8 cellular contexts compared by ENCODE assay signal in the genomic region with DNA sequence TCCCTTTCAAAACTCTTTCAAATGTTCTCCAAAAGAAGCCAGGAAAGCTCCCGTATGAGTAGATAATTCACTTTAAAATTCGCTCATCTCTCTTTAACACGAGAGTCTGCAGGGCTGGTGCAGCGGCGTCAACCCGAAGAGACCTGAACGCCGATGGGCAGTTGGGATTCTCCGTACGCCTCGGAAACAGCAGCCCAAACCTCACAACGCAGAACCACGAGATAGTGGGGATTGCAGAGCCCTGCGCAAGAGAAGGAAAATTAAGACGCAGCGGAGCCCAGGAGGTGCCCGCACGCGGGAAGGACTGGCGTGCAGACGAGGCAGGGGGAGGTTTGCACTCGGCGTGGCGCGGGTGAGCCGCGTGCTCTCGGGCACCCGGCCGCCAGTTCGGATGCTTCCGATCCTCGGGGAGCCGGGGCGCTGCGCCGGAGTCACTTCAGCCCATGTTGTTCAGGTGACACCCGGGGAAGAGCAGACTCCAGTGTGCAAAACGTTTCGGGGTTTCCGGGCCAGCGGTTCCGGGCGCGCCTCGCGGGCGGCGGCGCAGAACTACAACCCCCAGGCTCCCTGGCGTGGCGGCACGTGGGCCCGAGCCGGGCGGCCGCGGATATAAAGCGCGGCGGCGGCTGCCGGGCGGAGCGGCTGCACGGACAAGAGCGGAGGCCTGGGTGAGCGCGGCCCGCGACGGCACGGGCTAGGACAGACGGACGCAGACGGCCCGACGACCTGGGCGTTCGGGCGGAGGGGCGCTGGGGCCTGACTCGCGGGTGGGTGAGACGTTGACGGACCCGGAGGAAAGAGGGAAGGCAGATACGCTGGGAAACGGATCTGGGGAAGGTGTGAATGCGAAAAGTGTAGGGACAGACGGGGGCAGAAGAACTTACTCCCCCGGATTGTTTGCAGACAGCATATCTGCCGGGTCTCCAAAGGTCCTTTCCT. TPM values are rescaled to one million over a fixed set of nuclear protein-coding genes. Genes with fewer than 3 reads are reported as not detected.
A peak's percentile ranks its signal among the peaks of the same experiment; 100 is the strongest.
DNase-seq lines count a peak whose midpoint lies in the region; ATAC-seq, FAIRE-seq and TF ChIP-seq lines count a peak whose summit lies in the region.

A gene with protein sequence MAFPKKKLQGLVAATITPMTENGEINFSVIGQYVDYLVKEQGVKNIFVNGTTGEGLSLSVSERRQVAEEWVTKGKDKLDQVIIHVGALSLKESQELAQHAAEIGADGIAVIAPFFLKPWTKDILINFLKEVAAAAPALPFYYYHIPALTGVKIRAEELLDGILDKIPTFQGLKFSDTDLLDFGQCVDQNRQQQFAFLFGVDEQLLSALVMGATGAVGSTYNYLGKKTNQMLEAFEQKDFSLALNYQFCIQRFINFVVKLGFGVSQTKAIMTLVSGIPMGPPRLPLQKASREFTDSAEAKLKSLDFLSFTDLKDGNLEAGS (plus strand): TSS at position 636 of the 939 bp plus-strand sequence. CDS start 4,599 bp downstream, outside the sequence.

- CTCF ChIA-PET in WTC11 (lab: Charles Lee), result interaction anchor here (0.6 to 12.0 kb wide), 2 partner anchors 20 to 190 kb away, joined by 5 to 669 read pairs; a partner anchor contains a TSS

- peak within 1 kb of the TSS; percentile 71 for H3K9ac ChIP-seq in keratinocyte (ENCODE audit: control insufficient read depth, extremely low read depth, insufficient read depth, low read length)

- peak within 1 kb of the TSS; percentile 93 for H2AFZ ChIP-seq in keratinocyte (ENCODE audit: control insufficient read depth, low read length)

- H3K4me3 ChIP-seq in cardiac fibroblast (replicated peaks in 1 of 2; ENCODE audit: low read depth in 2 of 2, low read length in 2 of 2), result peak within 1 kb of the TSS; percentile 59 to 69
- peak within 1 kb of the TSS; percentile 50 to 78 (median 73) for H3K4me3 ChIP-seq in keratinocyte (ENCODE audit: control insufficient read depth in 2 of 3, extremely low read depth in 1 of 3, insufficient read depth in 2 of 3, low read depth in 1 of 3, low read length in 3 of 3)

- peaks cover 7% of the 10 kb centered on the region for H3K27me3 ChIP-seq in keratinocyte (ENCODE audit: control insufficient read depth, extremely low read depth, insufficient read depth, low read length)

- H4K20me1 ChIP-seq in keratinocyte (ENCODE audit: control insufficient read depth, extremely low read depth, insufficient read depth, low read length), result no peaks in the 10 kb centered on the region

- H3K79me2 ChIP-seq in keratinocyte (ENCODE audit: control insufficient read depth, insufficient read depth, low read length), result no peaks in the 10 kb centered on the region

- peak within 1 kb of the TSS; percentile 98 for H3K4me2 ChIP-seq in keratinocyte (ENCODE audit: control insufficient read depth, extremely low read depth, insufficient read depth, low read depth, low read length)

- no peaks in the 10 kb centered on the region for H3K36me3 Mint-ChIP-seq in WTC11

- FAIRE-seq in keratinocyte (lab: Jason Lieb, UNC), result no peak

- dilution Hi-C loops in keratinocyte (cut with MboI; ENCODE audit: extremely low pct_ligation_motif_present, low sequenced_read_pairs), result loop anchor here (25.0 kb wide), 1 partner anchor 202 kb away; a partner anchor contains a TSS

- H3K27me3 Mint-ChIP-seq in WTC11 (ENCODE audit: low read depth), result peaks cover 65% of the 10 kb centered on the region

- no peaks in the 10 kb centered on the region for H3K36me3 ChIP-seq in keratinocyte (ENCODE audit: control insufficient read depth in 2 of 2, extremely low read depth in 1 of 2, insufficient read depth in 2 of 2, low read length in 2 of 2)

- H3K4me3 Mint-ChIP-seq in WTC11, result peak within 1 kb of the TSS; percentile 85

- POLR2A ChIA-PET in WTC11 (lab: Charles Lee), result no interaction called here

- H3K27ac ChIP-seq in keratinocyte (ENCODE audit: control insufficient read depth, insufficient read depth, low read length), result no peak within 1 kb of the TSS

- TF ChIP-seq CTCF in WTC11 (IDR thresholded peaks at IDR 0.05), result no peak
- no peak for TF ChIP-seq CTCF in cardiac fibroblast (IDR thresholded peaks at IDR 0.05; ENCODE audit: low read depth, low read length)
- no peak for TF ChIP-seq CTCF in keratinocyte (optimal IDR thresholded peaks at IDR 0.05 in 1 of 3, IDR thresholded peaks at IDR 0.05 in 1 of 3, conservative IDR thresholded peaks at IDR 0.05 in 1 of 3; ENCODE audit: extremely low read depth in 1 of 3, insufficient read depth in 2 of 3, low read length in 3 of 3)

- peaks cover 9% of the 10 kb centered on the region for H3K4me1 ChIP-seq in keratinocyte (ENCODE audit: control insufficient read depth, extremely low read depth, insufficient read depth, low read length)

- peaks cover 10% of the 10 kb centered on the region; the same call in 1 of the 2 replicates for H3K4me1 Mint-ChIP-seq in WTC11

- H3K9me3 Mint-ChIP-seq in WTC11, result no peaks in the 10 kb centered on the region

- no peaks in the 10 kb centered on the region for H3K9me1 ChIP-seq in keratinocyte (ENCODE audit: control insufficient read depth, extremely low read depth, insufficient read depth, low read length)

- DNase-seq in 8988T, result peak; percentile 54
- DNase-seq in NCI-H2171 (lab: John Stamatoyannopoulos, UW), result peak; percentile 68
- DNase-seq in WTC11 (ENCODE audit: low spot score), result peak; percentile 76
- DNase-seq in cardiac fibroblast (ENCODE audit: low read depth in 2 of 2), result peak; percentile 73 to 86
- no peak for DNase-seq in keratinocyte (ENCODE audit: low read depth, low spot score)
- peak; percentile 89 for DNase-seq in stimulated activated CD4-positive, alpha-beta T cell treated with anti-CD3 and anti-CD28 coated beads, Interleukin-15, amount 100 ng/mL, for 24 hours

- TF ChIP-seq POLR2A in GM18526 (IDR thresholded peaks at IDR 0.05; ENCODE audit: extremely low read depth, insufficient read length), result peak; percentile 88

- peak; percentile 97 for ATAC-seq in HG03045 (IDR thresholded peaks at IDR 0.05; ENCODE audit: unreplicated experiment)
- peak; percentile 83 for ATAC-seq in WTC11

- H3K9me3 ChIP-seq in keratinocyte (ENCODE audit: control insufficient read depth, low read depth, low read length), result no peaks in the 10 kb centered on the region

- H3K27ac Mint-ChIP-seq in WTC11, result no peak within 1 kb of the TSS

TF ChIP-seq in WTC11, 78 proteins besides CTCF, POLR2A, EP300 and RAD21 (continues in another document):
- TF ChIP-seq, protein P1, sequence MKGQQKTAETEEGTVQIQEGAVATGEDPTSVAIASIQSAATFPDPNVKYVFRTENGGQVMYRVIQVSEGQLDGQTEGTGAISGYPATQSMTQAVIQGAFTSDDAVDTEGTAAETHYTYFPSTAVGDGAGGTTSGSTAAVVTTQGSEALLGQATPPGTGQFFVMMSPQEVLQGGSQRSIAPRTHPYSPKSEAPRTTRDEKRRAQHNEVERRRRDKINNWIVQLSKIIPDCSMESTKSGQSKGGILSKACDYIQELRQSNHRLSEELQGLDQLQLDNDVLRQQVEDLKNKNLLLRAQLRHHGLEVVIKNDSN (CRISPR knock-in tag; IDR thresholded peaks at IDR 0.05), result peak; percentile 97
- peak; percentile 20; the same call in 1 of the 2 replicates for TF ChIP-seq JUN (CRISPR knock-in tag; IDR thresholded peaks at IDR 0.05)
- TF ChIP-seq, protein P2, sequence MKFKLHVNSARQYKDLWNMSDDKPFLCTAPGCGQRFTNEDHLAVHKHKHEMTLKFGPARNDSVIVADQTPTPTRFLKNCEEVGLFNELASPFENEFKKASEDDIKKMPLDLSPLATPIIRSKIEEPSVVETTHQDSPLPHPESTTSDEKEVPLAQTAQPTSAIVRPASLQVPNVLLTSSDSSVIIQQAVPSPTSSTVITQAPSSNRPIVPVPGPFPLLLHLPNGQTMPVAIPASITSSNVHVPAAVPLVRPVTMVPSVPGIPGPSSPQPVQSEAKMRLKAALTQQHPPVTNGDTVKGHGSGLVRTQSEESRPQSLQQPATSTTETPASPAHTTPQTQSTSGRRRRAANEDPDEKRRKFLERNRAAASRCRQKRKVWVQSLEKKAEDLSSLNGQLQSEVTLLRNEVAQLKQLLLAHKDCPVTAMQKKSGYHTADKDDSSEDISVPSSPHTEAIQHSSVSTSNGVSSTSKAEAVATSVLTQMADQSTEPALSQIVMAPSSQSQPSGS (CRISPR knock-in tag; IDR thresholded peaks at IDR 0.05; ENCODE audit: borderline replicate concordance, low read depth), result no peak
- TF ChIP-seq ZNF232 (CRISPR knock-in tag; IDR thresholded peaks at IDR 0.05), result no peak
- 0 out of 2 replicates have a peak, but pooled peaks have one; percentile 78 for TF ChIP-seq ATF1 (CRISPR knock-in tag; IDR thresholded peaks at IDR 0.05)
- TF ChIP-seq FOXP1 (CRISPR knock-in tag; IDR thresholded peaks at IDR 0.05; ENCODE audit: borderline replicate concordance), result peak; percentile 97
- TF ChIP-seq, protein P3, sequence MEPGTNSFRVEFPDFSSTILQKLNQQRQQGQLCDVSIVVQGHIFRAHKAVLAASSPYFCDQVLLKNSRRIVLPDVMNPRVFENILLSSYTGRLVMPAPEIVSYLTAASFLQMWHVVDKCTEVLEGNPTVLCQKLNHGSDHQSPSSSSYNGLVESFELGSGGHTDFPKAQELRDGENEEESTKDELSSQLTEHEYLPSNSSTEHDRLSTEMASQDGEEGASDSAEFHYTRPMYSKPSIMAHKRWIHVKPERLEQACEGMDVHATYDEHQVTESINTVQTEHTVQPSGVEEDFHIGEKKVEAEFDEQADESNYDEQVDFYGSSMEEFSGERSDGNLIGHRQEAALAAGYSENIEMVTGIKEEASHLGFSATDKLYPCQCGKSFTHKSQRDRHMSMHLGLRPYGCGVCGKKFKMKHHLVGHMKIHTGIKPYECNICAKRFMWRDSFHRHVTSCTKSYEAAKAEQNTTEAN (CRISPR knock-in tag; IDR thresholded peaks at IDR 0.05), result peak; percentile 97

RNA-seq across cellular contexts. Expression of the gene that starts here (rescaled TPM):
- total RNA-seq in WTC11 (2021), result 3.4 to 4.1 TPM (median 3.6 TPM) in 3 replicates
- polyA plus RNA-seq in keratinocyte, result 4.9 to 9.0 TPM (median 7.3 TPM) in 3 replicates
- 8.6 TPM for polyA plus RNA-seq in keratinocyte (2011; ENCODE audit: low read depth)
- polyA plus RNA-seq in keratinocyte (2011; cell fraction: cytosol; rRNA removed), result 7.7 and 10.4 TPM in 2 replicates
- polyA plus RNA-seq in keratinocyte (2011; cell fraction: nucleus; rRNA removed), result 9.9 and 12.0 TPM in 2 replicates
- 3.7 and 7.8 TPM in 2 replicates for polyA plus RNA-seq in keratinocyte (2012; ENCODE audit: low replicate concordance)
- 2.2 to 4.3 TPM (median 4.1 TPM) in 3 replicates for polyA minus RNA-seq in keratinocyte
- 2.7 TPM for polyA minus RNA-seq in keratinocyte (2011; cell fraction: cytosol; rRNA and poly(A)+ RNA removed)
- 1.7 and 2.0 TPM in 2 replicates for polyA minus RNA-seq in keratinocyte (2011; cell fraction: nucleus; rRNA and poly(A)+ RNA removed)
